ENCODE assay signal across 13 cellular contexts in genomic region chr14:95311752-95312151, GRCh38. TPM values are rescaled to one million over a fixed set of nuclear protein-coding genes. Genes with fewer than 3 reads are reported as not detected.
A peak's percentile ranks its signal among the peaks of the same experiment; 100 is the strongest.
DNase-seq lines count a peak whose midpoint lies in the region; ATAC-seq and TF ChIP-seq lines count a peak whose summit lies in the region.
"Had no signal": no experiment of that assay in that cellular context is flagged by ENCODE, and none has a peak within 500 bp of the region (broad histone marks: within the 10 kb centered on the region; RNA-seq: fewer than 3 reads in every experiment).

No MANE protein-coding gene starts in this region.

- H3K9ac ChIP-seq in GM23248 = no peak overlapping the region
- H3K9ac ChIP-seq: parathyroid adenoma had no signal

- H3K79me2 ChIP-seq in GM23248 (ENCODE audit: insufficient read depth) = no peaks in the 10 kb centered on the region
- H3K79me2 ChIP-seq: parathyroid adenoma had no signal

- H3K36me3 ChIP-seq in GM23248 (ENCODE audit: low read depth) (no peaks in the 10 kb centered on the region), SJSA1 (no peaks in the 10 kb centered on the region), WERI-Rb-1 (peaks cover 12% of the 10 kb centered on the region)

- TF ChIP-seq CTCF in WERI-Rb-1 (IDR thresholded peaks at IDR 0.05; ENCODE audit: low read depth, low read length) = no peak

- DNase-seq in GM23248 (peak; percentile 20), SJSA1 (ENCODE audit: low read depth in 1 of 2, low spot score in 2 of 2) (peak; percentile 8 to 50), kidney glomerular epithelial cell (lab: John Stamatoyannopoulos, UW) (peak; percentile 55), superior temporal gyrus (ENCODE audit: extremely low spot score) (peak; percentile 7), left lobe of liver (ENCODE audit: low spot score) (no peak), WERI-Rb-1 (no peak)
- DNase-seq: NCI-H187, NCI-H526 had no signal

- ATAC-seq in left lobe of liver (no peak), HG02571 (IDR thresholded peaks at IDR 0.05; ENCODE audit: unreplicated experiment) (no peak)
- ATAC-seq: esophagus mucosa, mucosa of descending colon, Right ventricle myocardium inferior had no signal

- no peak overlapping the region for H2AFZ ChIP-seq in GM23248
- H2AFZ ChIP-seq: parathyroid adenoma had no signal

- H4K20me1 ChIP-seq in GM23248 (ENCODE audit: insufficient read depth) = no peaks in the 10 kb centered on the region

- H3F3A ChIP-seq in GM23248 (ENCODE audit: insufficient read depth) = no peaks in the 10 kb centered on the region

- H3K4me3 ChIP-seq in GM23248 (no peak overlapping the region), SJSA1 (no peak overlapping the region), WERI-Rb-1 (ENCODE audit: low read depth, low read length) (no peak overlapping the region)
- H3K4me3 ChIP-seq: mucosa of descending colon had no signal

- no peak overlapping the region for H3K4me2 ChIP-seq in GM23248 (ENCODE audit: unreplicated experiment)

- H3K9me3 ChIP-seq in GM23248 (ENCODE audit: low read depth) = no peaks in the 10 kb centered on the region
- no peaks in the 10 kb centered on the region for H3K9me3 ChIP-seq in SJSA1 (replicated peaks)
- peaks cover 17% of the 10 kb centered on the region for H3K9me3 ChIP-seq in WERI-Rb-1 (ENCODE audit: severe bottlenecking)
- H3K9me3 ChIP-seq: mucosa of descending colon had no signal

- H3K27ac ChIP-seq in GM23248 = no peak overlapping the region
- no peak overlapping the region for H3K27ac ChIP-seq in SJSA1
- no peak overlapping the region for H3K27ac ChIP-seq in WERI-Rb-1
- H3K27ac ChIP-seq: parathyroid adenoma had no signal

- H3K4me1 ChIP-seq in GM23248 (ENCODE audit: insufficient read depth) = no peaks in the 10 kb centered on the region
- H3K4me1 ChIP-seq in SJSA1 (replicated peaks) = peaks cover 12% of the 10 kb centered on the region; the same call in 1 of the 2 replicates

- H3K27me3 ChIP-seq in GM23248 (replicated peaks; ENCODE audit: insufficient read depth) (0 out of 2 replicates have a peak, but pooled peaks cover 3% of the 10 kb centered on the region), SJSA1 (replicated peaks) (no peaks in the 10 kb centered on the region), WERI-Rb-1 (ENCODE audit: insufficient read depth, low read depth, severe bottlenecking) (no peaks in the 10 kb centered on the region)

- 71 to 72% methylated on average over 7 of the region's 7 CpGs for WGBS in GM23248 (ENCODE audit: low coverage in 1 of 2, low lambda C conversion rate in 2 of 2, missing lambda C conversion rate in 2 of 2), 2 experiments

- H3K9me2 ChIP-seq in GM23248 (ENCODE audit: insufficient read depth) = no peaks in the 10 kb centered on the region

- in situ Hi-C loops in GM23248 (cut with MboI) = no loop called here

RNA-seq across cellular contexts. Expression of gene CLMN, which starts 8.0 kb away (rescaled TPM):
- total RNA-seq in GM23248 (2014; rRNA removed; shearing (Covaris generic)) = 0.11 and 0.76 TPM in 2 replicates
- polyA plus RNA-seq in GM23248 (2016; fragmentation: Nextera tagmentation; extraction: Ambion mirVana) = 0.20 and 0.53 TPM in 2 replicates
- 4.1 and 4.7 TPM in 2 replicates for total RNA-seq in SJSA1 (2014; rRNA removed; shearing (Covaris generic))
- total RNA-seq in left lobe of liver = 67.7 TPM

Comparison
In these comparisons a context has a peak if more than half of its experiments do, and no peak if none do; other contexts are left out.
1. DNase-seq: peak in GM23248 (single experiment), SJSA1 (2 of 2), kidney glomerular epithelial cell (single experiment) and superior temporal gyrus (single experiment); none in left lobe of liver (single experiment) and WERI-Rb-1 (single experiment).
2. RNA of gene CLMN, which starts 8.0 kb away (total RNA-seq): 67.7 TPM in left lobe of liver (single experiment); 4.1 to 4.7 TPM in SJSA1 and 0.11 to 0.76 TPM in GM23248; every median in the first group is over 10 times any median in the second.